ENCODE assay signal across 8 cellular contexts in the genomic region with DNA sequence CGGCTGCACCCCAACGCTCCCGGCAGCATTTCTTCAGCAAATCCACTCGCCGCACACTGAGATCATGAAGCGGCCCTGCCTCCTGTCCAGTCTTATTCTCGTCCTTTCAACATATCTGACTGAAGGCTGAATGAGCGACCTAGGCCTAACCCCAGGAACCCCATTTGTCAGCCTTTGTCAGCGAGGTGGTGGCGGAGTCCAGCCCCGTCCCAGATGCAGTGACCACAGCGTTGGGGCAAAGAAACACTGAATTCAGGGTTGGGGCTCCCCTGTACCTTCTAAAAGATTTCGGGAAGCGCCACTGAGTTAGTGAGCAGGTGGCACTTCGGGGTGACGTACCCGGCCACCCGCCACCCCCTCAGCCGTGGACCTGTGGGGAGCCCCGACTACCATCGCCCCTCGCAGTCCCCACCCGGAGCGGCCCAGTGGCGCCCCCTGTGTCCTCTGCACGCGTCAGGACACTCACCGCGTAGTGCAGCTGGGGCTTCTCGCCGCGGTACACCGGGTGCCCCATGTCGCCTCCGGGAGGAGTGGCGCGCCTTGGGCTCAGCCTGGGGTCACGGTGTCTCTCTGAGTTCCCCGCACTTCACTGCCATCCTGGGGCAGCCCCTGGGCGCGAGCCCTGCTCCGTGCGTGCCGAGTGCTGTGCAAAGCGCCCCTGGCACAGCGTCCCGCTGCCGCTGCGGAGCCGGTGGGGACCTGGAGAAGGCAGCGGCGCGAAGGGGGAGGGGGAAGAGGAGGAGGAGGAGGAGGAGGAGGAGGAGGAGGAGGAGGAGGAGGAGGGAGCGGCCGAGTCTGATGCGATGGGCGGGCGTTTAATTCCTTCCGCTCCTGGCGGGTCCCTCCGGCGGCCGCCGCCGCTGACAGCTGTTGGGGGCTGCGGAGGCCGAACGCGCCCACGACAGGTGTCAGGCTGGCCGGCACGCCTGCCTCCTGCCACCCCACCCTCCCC.
A peak's percentile ranks its signal among the peaks of the same experiment; 100 is the strongest.
DNase-seq lines count a peak whose midpoint lies in the region; ATAC-seq, FAIRE-seq and TF ChIP-seq lines count a peak whose summit lies in the region.

No MANE protein-coding gene starts in this region.

- dilution Hi-C loops in keratinocyte (cut with MboI; ENCODE audit: extremely low pct_ligation_motif_present, low sequenced_read_pairs): no loop called here

- peak overlapping the region; percentile 46 for H3K4me3 ChIP-seq in astrocyte of the spinal cord (ENCODE audit: low read depth, low read length)
- no peak overlapping the region for H3K4me3 ChIP-seq in keratinocyte (ENCODE audit: control insufficient read depth in 2 of 3, extremely low read depth in 1 of 3, insufficient read depth in 2 of 3, low read depth in 1 of 3, low read length in 3 of 3)
- H3K4me3 ChIP-seq in testis: peak overlapping the region; percentile 55 to 62

- peak overlapping the region; percentile 13 for H3K4me2 ChIP-seq in keratinocyte (ENCODE audit: control insufficient read depth, extremely low read depth, insufficient read depth, low read depth, low read length)

- intact Hi-C loops in testis (cut with DNase I; ENCODE audit: low total_unique reads): no loop called here

- H3K4me1 ChIP-seq in keratinocyte (ENCODE audit: control insufficient read depth, extremely low read depth, insufficient read depth, low read length) (no peaks in the 10 kb centered on the region), testis (no peaks in the 10 kb centered on the region)

- H3K27ac ChIP-seq in keratinocyte (ENCODE audit: control insufficient read depth, insufficient read depth, low read length) (no peak overlapping the region), testis (peak overlapping the region; percentile 59)

- no peaks in the 10 kb centered on the region for H3K27me3 ChIP-seq in keratinocyte (ENCODE audit: control insufficient read depth, extremely low read depth, insufficient read depth, low read length)
- H3K27me3 ChIP-seq in testis: no peaks in the 10 kb centered on the region

- FAIRE-seq in keratinocyte (lab: Jason Lieb, UNC): no peak

- no peaks in the 10 kb centered on the region for H3K79me2 ChIP-seq in keratinocyte (ENCODE audit: control insufficient read depth, insufficient read depth, low read length)

- TF ChIP-seq CTCF in astrocyte of the spinal cord (IDR thresholded peaks at IDR 0.05; ENCODE audit: low read depth, low read length): peak; percentile 58
- TF ChIP-seq CTCF in keratinocyte (optimal IDR thresholded peaks at IDR 0.05 in 1 of 3, IDR thresholded peaks at IDR 0.05 in 1 of 3, conservative IDR thresholded peaks at IDR 0.05 in 1 of 3; ENCODE audit: extremely low read depth in 1 of 3, insufficient read depth in 2 of 3, low read length in 3 of 3): peak in 1 of 3 experiments; percentile 27
- TF ChIP-seq CTCF in testis (IDR thresholded peaks at IDR 0.05): peak in 2 of 3 experiments; percentile 44 to 46

- no peak overlapping the region for H3K9ac ChIP-seq in keratinocyte (ENCODE audit: control insufficient read depth, extremely low read depth, insufficient read depth, low read length)

- H2AFZ ChIP-seq in keratinocyte (ENCODE audit: control insufficient read depth, low read length): peak overlapping the region; percentile 15

- H4K20me1 ChIP-seq in keratinocyte (ENCODE audit: control insufficient read depth, extremely low read depth, insufficient read depth, low read length): no peaks in the 10 kb centered on the region

- 3 to 9% methylated on average over 7 to 41 of the region's 72 CpGs for WGBS in testis, 2 donors

- TF ChIP-seq POLR2A in testis (IDR thresholded peaks at IDR 0.05): no peak

- in situ Hi-C loops in astrocyte of the spinal cord (cut with HindIII; ENCODE audit: low sequenced_read_pairs): no loop called here

- no peaks in the 10 kb centered on the region for H3K9me1 ChIP-seq in keratinocyte (ENCODE audit: control insufficient read depth, extremely low read depth, insufficient read depth, low read length)

- ATAC-seq in GM21717 (IDR thresholded peaks at IDR 0.05; ENCODE audit: unreplicated experiment): no peak

- DNase-seq in stimulated activated CD4-positive, alpha-beta T cell treated with anti-CD3 and anti-CD28 coated beads, Interleukin-15, amount 100 ng/mL, for 24 hours: peak; percentile 8
- DNase-seq in stimulated activated CD4-positive, alpha-beta T cell treated with anti-CD3 and anti-CD28 coated beads, Interleukin-4, amount 100 ng/mL, for 24 hours: no peak
- no peak for DNase-seq in astrocyte of the spinal cord (ENCODE audit: low read depth, low spot score)
- DNase-seq in keratinocyte (ENCODE audit: low read depth, low spot score): no peak
- DNase-seq in testis: peak; percentile 69
- DNase-seq in stimulated activated naive CD4-positive, alpha-beta T cell (lab: John Stamatoyannopoulos, UW): no peak
- DNase-seq in NCI-H1092 (lab: John Stamatoyannopoulos, UW): no peak

- no peaks in the 10 kb centered on the region for H3K36me3 ChIP-seq in keratinocyte (ENCODE audit: control insufficient read depth in 2 of 2, extremely low read depth in 1 of 2, insufficient read depth in 2 of 2, low read length in 2 of 2)
- H3K36me3 ChIP-seq in testis (ENCODE audit: low read depth, missing control alignments): no peaks in the 10 kb centered on the region

- H3K9me3 ChIP-seq in keratinocyte (ENCODE audit: control insufficient read depth, low read depth, low read length) (no peaks in the 10 kb centered on the region), testis (no peaks in the 10 kb centered on the region)

Comparison
In these comparisons a context has a peak if more than half of its experiments do, and no peak if none do; other contexts are left out.
1. DNase-seq: peak in stimulated activated CD4-positive, alpha-beta T cell treated with anti-CD3 and anti-CD28 coated beads, Interleukin-15, amount 100 ng/mL, for 24 hours (single experiment) and testis (single experiment); none in stimulated activated CD4-positive, alpha-beta T cell treated with anti-CD3 and anti-CD28 coated beads, Interleukin-4, amount 100 ng/mL, for 24 hours (single experiment), astrocyte of the spinal cord (single experiment), keratinocyte (single experiment), stimulated activated naive CD4-positive, alpha-beta T cell (0 of 6) and NCI-H1092 (single experiment).
2. H3K4me3 ChIP-seq: peak in astrocyte of the spinal cord (single experiment) and testis (2 of 2); none in keratinocyte (0 of 3).